ENCODE assay signal across 12 cellular contexts in the genomic region with DNA sequence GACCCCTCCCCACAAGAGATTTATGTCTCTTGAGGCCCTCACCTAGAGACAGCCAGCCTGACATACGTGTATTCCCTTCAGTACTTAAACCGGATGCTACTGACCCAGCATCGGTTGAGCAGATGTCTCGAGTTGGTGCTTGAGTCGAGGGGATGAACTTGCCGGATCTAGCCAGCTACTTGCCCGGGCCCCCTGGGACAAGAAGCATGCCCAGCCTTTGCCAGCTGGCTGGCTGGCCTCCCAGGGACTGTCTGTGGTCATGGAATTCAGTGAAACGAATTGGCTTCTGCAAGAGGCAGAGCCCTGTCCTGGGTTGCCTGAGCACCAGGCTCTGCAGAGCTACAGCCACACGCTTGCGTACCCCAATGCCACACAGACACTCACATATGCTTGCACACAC. TPM values are rescaled to one million over a fixed set of nuclear protein-coding genes. Genes with fewer than 3 reads are reported as not detected.
A peak's percentile ranks its signal among the peaks of the same experiment; 100 is the strongest.
DNase-seq lines count a peak whose midpoint lies in the region; ATAC-seq lines count a peak whose summit lies in the region.
"Had no signal": no experiment of that assay in that cellular context is flagged by ENCODE, and none has a peak within 500 bp of the region (broad histone marks: within the 10 kb centered on the region; RNA-seq: fewer than 3 reads in every experiment).

No MANE protein-coding gene starts in this region.

- peaks cover 48 to 64% of the 10 kb centered on the region in 2 donors for H3K4me1 Mint-ChIP-seq in effector memory CD8-positive, alpha-beta T cell (ENCODE audit: low read depth in 2 of 2)

- no peaks in the 10 kb centered on the region for H3K27me3 ChIP-seq in SJCRH30

- no peaks in the 10 kb centered on the region for H3K27me3 Mint-ChIP-seq in effector memory CD8-positive, alpha-beta T cell
- H3K27me3 Mint-ChIP-seq: activated B cell treated with CpG ODN at 0.5 μM for 24 hours; stimulated activated naive CD8-positive, alpha-beta T cell treated with anti-CD3 and anti-CD28 coated beads, Interleukin-15, Interleukin-2, amounts not matched to agents 100 ng/mL and 50 ng/mL, for 24 hours had no signal

- peaks cover 64% of the 10 kb centered on the region for H3K4me1 ChIP-seq in SJCRH30
- H3K4me1 ChIP-seq: A549 had no signal

- no peak overlapping the region for H3K4me3 ChIP-seq in SJCRH30
- H3K4me3 ChIP-seq: A549 had no signal

- intact Hi-C loops in head of caudate nucleus (cut with DNase I), result no loop called here

- peaks cover 16% of the 10 kb centered on the region for H3K36me3 Mint-ChIP-seq in effector memory CD8-positive, alpha-beta T cell (ENCODE audit: insufficient read depth)

- DNase-seq in activated CD4-positive, CD25-positive, alpha-beta regulatory T cell treated with anti-CD3 and anti-CD28 coated beads, Interleukin-2, amount 50 U/mL, for 72 hours, result peak; percentile 28
- DNase-seq in SJCRH30 (peak; percentile 51 to 57), head of caudate nucleus (peak in 36 of 42 donors; percentile 42 to 86 (median 70)), NCI-H226 (no peak), GOT3 (lab: John Stamatoyannopoulos, UW) (no peak)
- DNase-seq in effector memory CD8-positive, alpha-beta T cell, result no peak
- DNase-seq: activated B cell treated with CpG ODN at 0.5 μM for 24 hours, activated gamma-delta T cell treated with Interleukin-2 at 50 U/mL for 16 hours had no signal

- H3K4me3 Mint-ChIP-seq in effector memory CD8-positive, alpha-beta T cell, result peak overlapping the region in 1 of 2 donors; percentile 73
- H3K4me3 Mint-ChIP-seq: activated B cell treated with CpG ODN at 0.5 μM for 24 hours; stimulated activated naive CD8-positive, alpha-beta T cell treated with anti-CD3 and anti-CD28 coated beads, Interleukin-15, Interleukin-2, amounts not matched to agents 100 ng/mL and 50 ng/mL, for 24 hours had no signal

- no peaks in the 10 kb centered on the region for H3K9me3 Mint-ChIP-seq in effector memory CD8-positive, alpha-beta T cell
- H3K9me3 Mint-ChIP-seq: activated B cell treated with CpG ODN at 0.5 μM for 24 hours; stimulated activated naive CD8-positive, alpha-beta T cell treated with anti-CD3 and anti-CD28 coated beads, Interleukin-15, Interleukin-2, amounts not matched to agents 100 ng/mL and 50 ng/mL, for 24 hours had no signal

- H3K27ac ChIP-seq in SJCRH30 (peak overlapping the region; percentile 9; the same call in 1 of the 2 replicates), temporal lobe (ENCODE audit: low read depth, low read length) (peak overlapping the region; percentile 69)
- H3K27ac ChIP-seq: A549 had no signal

- ATAC-seq in activated CD4-positive, CD25-positive, alpha-beta regulatory T cell treated with anti-CD3 and anti-CD28 coated beads, Interleukin-2, amount 50 U/mL, for 24 hours, result no peak
- ATAC-seq in effector memory CD8-positive, alpha-beta T cell (replicated peaks), result no peak
- ATAC-seq: A549 had no signal

- peak overlapping the region in 1 of 2 donors; percentile 97 for H3K27ac Mint-ChIP-seq in effector memory CD8-positive, alpha-beta T cell
- H3K27ac Mint-ChIP-seq: activated B cell treated with CpG ODN at 0.5 μM for 24 hours had no signal

- H3K9me3 ChIP-seq in SJCRH30 (replicated peaks), result no peaks in the 10 kb centered on the region
- H3K9me3 ChIP-seq: A549 had no signal

- peaks cover 9% of the 10 kb centered on the region; the same call in 1 of the 2 replicates for H3K36me3 ChIP-seq in SJCRH30

RNA-seq across cellular contexts. Expression of gene DNMT3A, which starts 35.9 kb away (rescaled TPM):
- 26.1 and 32.8 TPM in 2 replicates for total RNA-seq in SJCRH30 (2014; rRNA removed; shearing (Covaris generic))
- 39.8 TPM for total RNA-seq in temporal lobe

Comparison
In these comparisons a context has a peak if more than half of its experiments do, and no peak if none do; other contexts are left out.
1. DNase-seq: peak in activated CD4-positive, CD25-positive, alpha-beta regulatory T cell treated with anti-CD3 and anti-CD28 coated beads, Interleukin-2, amount 50 U/mL, for 72 hours (single experiment), SJCRH30 (2 of 2) and head of caudate nucleus (36 of 42); none in effector memory CD8-positive, alpha-beta T cell (0 of 3), NCI-H226 (single experiment) and GOT3 (single experiment).